In genomic region chr1:98749152-98749756, GRCh38 we compare ENCODE assay signal across 9 cellular contexts.
A peak's percentile ranks its signal among the peaks of the same experiment; 100 is the strongest.
DNase-seq lines count a peak whose midpoint lies in the region; ATAC-seq, FAIRE-seq and TF ChIP-seq lines count a peak whose summit lies in the region.
"Had no signal": no experiment of that assay in that cellular context is flagged by ENCODE, and none has a peak within 500 bp of the region (broad histone marks: within the 10 kb centered on the region; RNA-seq: fewer than 3 reads in every experiment).

No MANE protein-coding gene starts in this region.

- no peaks in the 10 kb centered on the region for H3K4me1 Mint-ChIP-seq in type B pancreatic cell (ENCODE audit: unreplicated experiment)
- H3K4me1 Mint-ChIP-seq: naive thymus-derived CD8-positive, alpha-beta T cell had no signal

- H3K27ac ChIP-seq in right atrium auricular region (no peak overlapping the region), coronary artery (no peak overlapping the region)

- intact Hi-C loops in Right ventricle myocardium inferior (cut with DNase I): no loop called here

- H3K9me3 ChIP-seq in right atrium auricular region: no peaks in the 10 kb centered on the region

- no peaks in the 10 kb centered on the region for H3K36me3 ChIP-seq in right atrium auricular region

- no peaks in the 10 kb centered on the region for H3K27me3 Mint-ChIP-seq in type B pancreatic cell

- H3K4me3 ChIP-seq in right atrium auricular region (no peak overlapping the region), coronary artery (no peak overlapping the region)

- H3K9me3 Mint-ChIP-seq in type B pancreatic cell: no peaks in the 10 kb centered on the region
- H3K9me3 Mint-ChIP-seq: naive thymus-derived CD8-positive, alpha-beta T cell had no signal

- no peak overlapping the region for H3K27ac Mint-ChIP-seq in type B pancreatic cell
- H3K27ac Mint-ChIP-seq: naive thymus-derived CD8-positive, alpha-beta T cell had no signal

- TF ChIP-seq CTCF in right atrium auricular region (IDR thresholded peaks at IDR 0.05): peak; percentile 14 to 58
- TF ChIP-seq CTCF in type B pancreatic cell (conservative IDR thresholded peaks at IDR 0.05): peak; percentile 71
- TF ChIP-seq CTCF in coronary artery (IDR thresholded peaks at IDR 0.05): no peak

- H3K36me3 Mint-ChIP-seq in type B pancreatic cell: no peaks in the 10 kb centered on the region
- H3K36me3 Mint-ChIP-seq: naive thymus-derived CD8-positive, alpha-beta T cell had no signal

- H3K27me3 ChIP-seq in right atrium auricular region: no peaks in the 10 kb centered on the region

- no peaks in the 10 kb centered on the region for H3K4me1 ChIP-seq in right atrium auricular region

- peak; percentile 84 for FAIRE-seq in endometrium (lab: Jason Lieb, UNC)

- no peak overlapping the region for H3K4me3 Mint-ChIP-seq in type B pancreatic cell
- H3K4me3 Mint-ChIP-seq: naive thymus-derived CD8-positive, alpha-beta T cell had no signal

- DNase-seq in right atrium auricular region (ENCODE audit: low spot score) (no peak), Right ventricle myocardium inferior (ENCODE audit: missing footprints) (no peak), NCI-H1105 treated with DMSO at 0.1 percent for 48 hours (lab: John Stamatoyannopoulos, UW) (peak; percentile 56), type B pancreatic cell (ENCODE audit: extremely low spot score, unreplicated experiment) (no peak), coronary artery (ENCODE audit: low spot score) (no peak), mesenteric fat pad (ENCODE audit: low spot score) (no peak), kidney glomerular epithelial cell (lab: John Stamatoyannopoulos, UW) (no peak)

- ATAC-seq in Right ventricle myocardium inferior: no peak
- ATAC-seq: naive thymus-derived CD8-positive, alpha-beta T cell had no signal
